In genomic region chr7:46838463-46838862, GRCh38 we compare ENCODE assay signal across 20 cellular contexts.
"Had no signal": no experiment of that assay in that cellular context is flagged by ENCODE, and none has a peak within 500 bp of the region (broad histone marks: within the 10 kb centered on the region; RNA-seq: fewer than 3 reads in every experiment).

No MANE protein-coding gene starts in this region.

- H3K27me3 Mint-ChIP-seq: naive thymus-derived CD8-positive, alpha-beta T cell; progenitor cell of endocrine pancreas had no signal

- H3K4me1 Mint-ChIP-seq: naive thymus-derived CD8-positive, alpha-beta T cell had no signal

- H3K36me3 ChIP-seq: pancreas, suprapubic skin, transverse colon had no signal

- H3K4me3 ChIP-seq: coronary artery, hepatocyte, mucosa of descending colon, pancreas, suprapubic skin, transverse colon had no signal

- H3K4me1 ChIP-seq: pancreas, suprapubic skin, transverse colon had no signal

- H3K9me3 ChIP-seq: mucosa of descending colon, pancreas, suprapubic skin, transverse colon had no signal

- H3K79me2 ChIP-seq: hepatocyte had no signal

- H3K27me3 ChIP-seq: hepatocyte, pancreas, suprapubic skin, transverse colon had no signal

- H3K36me3 Mint-ChIP-seq: naive thymus-derived CD8-positive, alpha-beta T cell had no signal

- H3K27ac Mint-ChIP-seq: endodermal cell; naive thymus-derived CD8-positive, alpha-beta T cell; progenitor cell of endocrine pancreas had no signal

- H3K27ac ChIP-seq: coronary artery, hepatocyte, pancreas, suprapubic skin, transverse colon had no signal

- H3K4me2 ChIP-seq: hepatocyte had no signal

- H3K4me3 Mint-ChIP-seq: endodermal cell; naive thymus-derived CD8-positive, alpha-beta T cell had no signal

- DNase-seq: effector CD4-positive, alpha-beta T cell; endodermal cell; erythroblast; foreskin melanocyte; head of caudate nucleus; kidney; left colon; mammary epithelial cell; mucosa of descending colon; naive thymus-derived CD8-positive, alpha-beta T cell; pancreas; right cardiac atrium; small intestine; stimulated activated CD4-positive, alpha-beta T cell treated with anti-CD3 and anti-CD28 coated beads, Interleukin-2, amount 100 ng/mL, for 48 hours; stimulated activated naive CD8-positive, alpha-beta T cell treated with anti-CD3 and anti-CD28 coated beads, Interleukin-15, Interleukin-2, amounts not matched to agents 100 U/mL and 50 U/mL, for 24 hours; transverse colon had no signal

- H2AFZ ChIP-seq: hepatocyte had no signal
